Comparison of ENCODE assay signal across 18 cellular contexts in the genomic region with DNA sequence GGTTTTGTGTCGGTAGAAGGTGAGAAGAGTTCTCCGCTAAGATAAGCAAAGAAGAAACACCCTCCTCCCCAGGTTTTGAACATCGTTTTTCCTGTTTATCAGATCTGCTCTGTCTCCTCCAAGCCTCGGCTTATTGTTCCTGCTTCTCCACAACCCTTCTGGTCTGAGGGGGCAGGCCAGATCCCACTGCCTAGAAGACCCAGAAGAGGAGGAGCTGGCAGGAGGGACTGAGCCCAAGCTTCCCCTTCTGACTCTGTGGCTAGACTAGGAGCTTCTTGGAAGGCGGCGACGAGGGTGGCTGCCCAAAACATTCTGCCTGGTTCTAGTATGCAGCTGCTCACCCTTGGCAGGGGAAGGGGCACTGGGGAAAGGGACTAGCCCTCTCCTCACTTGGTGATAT. TPM values are rescaled to one million over a fixed set of nuclear protein-coding genes. Genes with fewer than 3 reads are reported as not detected.
DNase-seq lines count a peak whose midpoint lies in the region; ATAC-seq and TF ChIP-seq lines count a peak whose summit lies in the region.
"Had no signal": no experiment of that assay in that cellular context is flagged by ENCODE, and none has a peak within 500 bp of the region (broad histone marks: within the 10 kb centered on the region; RNA-seq: fewer than 3 reads in every experiment).

No MANE protein-coding gene starts in this region.

- CTCF ChIA-PET in T-cell (lab: Charles Lee), result interaction anchor here in 1 of 2 donors (0.9 kb wide), 1 partner anchor 14 kb away, joined by 4 read pairs; no protein-coding TSS in a partner anchor

- H3K9me3 ChIP-seq in hepatocyte (ENCODE audit: low read depth) (no peaks in the 10 kb centered on the region), smooth muscle cell (replicated peaks; ENCODE audit: low read depth) (no peaks in the 10 kb centered on the region), prostate gland (no peaks in the 10 kb centered on the region), neural progenitor cell (ENCODE audit: low read depth) (no peaks in the 10 kb centered on the region)
- H3K9me3 ChIP-seq: thyroid gland had no signal

- no peaks in the 10 kb centered on the region for H3K36me3 ChIP-seq in hepatocyte (replicated peaks; ENCODE audit: insufficient read depth, low read depth)
- H3K36me3 ChIP-seq in smooth muscle cell (ENCODE audit: low read depth), result no peaks in the 10 kb centered on the region
- no peaks in the 10 kb centered on the region for H3K36me3 ChIP-seq in prostate gland
- no peaks in the 10 kb centered on the region for H3K36me3 ChIP-seq in neural progenitor cell
- H3K36me3 ChIP-seq: right atrium auricular region, thyroid gland had no signal

- TF ChIP-seq POLR2A in prostate gland (IDR thresholded peaks at IDR 0.05), result no peak

- H3F3A ChIP-seq in smooth muscle cell (ENCODE audit: low read depth) (peaks cover 20% of the 10 kb centered on the region), neural progenitor cell (ENCODE audit: low read depth) (no peaks in the 10 kb centered on the region)

- no peak for DNase-seq in T-helper 2 cell treated with Interferon-gamma antibody and Interleukin-4, amounts not matched to agents 5 μg/mL and 100 μg/mL, for 36 hours (ENCODE audit: low spot score)
- DNase-seq in T-helper 2 cell (no peak), T-cell (no peak), hepatocyte (ENCODE audit: low spot score) (no peak), smooth muscle cell (lab: John Stamatoyannopoulos, UW; ENCODE audit: unreplicated experiment) (no peak), NAMALWA (ENCODE audit: low spot score) (no peak), prostate gland (ENCODE audit: low spot score) (no peak), neural progenitor cell (ENCODE audit: low spot score) (no peak)
- DNase-seq: 8988T; activated CD4-positive, alpha-beta memory T cell treated with anti-CD3 and anti-CD28 coated beads for 36 hours; hippocampal formation; NCI-H1436 treated with DMSO at 0.1 percent for 48 hours; NK-92 treated with Interleukin-12 subunit alpha and Interleukin-12 subunit beta, amount 100 ng/mL, for 24 hours; thyroid gland had no signal

- no peaks in the 10 kb centered on the region for H4K20me1 ChIP-seq in hepatocyte (ENCODE audit: insufficient read depth, poor library complexity, severe bottlenecking)
- peaks cover 91% of the 10 kb centered on the region for H4K20me1 ChIP-seq in smooth muscle cell (ENCODE audit: low read depth)
- peaks cover 95% of the 10 kb centered on the region for H4K20me1 ChIP-seq in neural progenitor cell (ENCODE audit: low read depth)

- H3K4me3 Mint-ChIP-seq in T-helper 2 cell treated with Interferon-gamma antibody and Interleukin-4, amounts not matched to agents 5 μg/mL and 100 μg/mL, for 36 hours, result peak overlapping the region; percentile 83
- H3K4me3 Mint-ChIP-seq in T-cell (peak overlapping the region; percentile 10 to 81 (median 74)), neural progenitor cell (no peak overlapping the region)

- H3K27ac Mint-ChIP-seq in T-helper 2 cell treated with Interferon-gamma antibody and Interleukin-4, amounts not matched to agents 5 μg/mL and 100 μg/mL, for 36 hours, result no peak overlapping the region
- no peak overlapping the region for H3K27ac Mint-ChIP-seq in T-cell
- H3K27ac Mint-ChIP-seq in neural progenitor cell, result no peak overlapping the region
- H3K27ac Mint-ChIP-seq: activated CD4-positive, alpha-beta memory T cell treated with anti-CD3 and anti-CD28 coated beads for 36 hours; endodermal cell had no signal

- H2AFZ ChIP-seq in hepatocyte (no peak overlapping the region), smooth muscle cell (ENCODE audit: low read depth) (no peak overlapping the region), neural progenitor cell (replicated peaks) (no peak overlapping the region)

- TF ChIP-seq CTCF in hepatocyte (IDR thresholded peaks at IDR 0.05; ENCODE audit: poor library complexity) (no peak), smooth muscle cell (IDR thresholded peaks at IDR 0.05; ENCODE audit: borderline replicate concordance, insufficient read depth, poor library complexity, severe bottlenecking) (no peak), prostate gland (IDR thresholded peaks at IDR 0.05) (no peak), neural progenitor cell (IDR thresholded peaks at IDR 0.05) (no peak)

- H3K9me2 ChIP-seq in hepatocyte (replicated peaks; ENCODE audit: insufficient read depth), result no peaks in the 10 kb centered on the region

- H3K36me3 Mint-ChIP-seq in T-helper 2 cell treated with Interferon-gamma antibody and Interleukin-4, amounts not matched to agents 5 μg/mL and 100 μg/mL, for 36 hours (ENCODE audit: low read depth), result peaks cover 2% of the 10 kb centered on the region
- H3K36me3 Mint-ChIP-seq in T-cell, result no peaks in the 10 kb centered on the region
- H3K36me3 Mint-ChIP-seq in neural progenitor cell, result peaks cover 1% of the 10 kb centered on the region
- H3K36me3 Mint-ChIP-seq: activated CD4-positive, alpha-beta memory T cell treated with anti-CD3 and anti-CD28 coated beads for 36 hours had no signal

- H3K4me3 ChIP-seq in hepatocyte (no peak overlapping the region), smooth muscle cell (peak overlapping the region; percentile 57), prostate gland (no peak overlapping the region), neural progenitor cell (no peak overlapping the region)

- peaks cover 40% of the 10 kb centered on the region for H3K4me1 Mint-ChIP-seq in T-helper 2 cell treated with Interferon-gamma antibody and Interleukin-4, amounts not matched to agents 5 μg/mL and 100 μg/mL, for 36 hours (ENCODE audit: low read depth)
- peaks cover 35 to 53% (median 38%) of the 10 kb centered on the region in 3 donors for H3K4me1 Mint-ChIP-seq in T-cell
- peaks cover 3% of the 10 kb centered on the region for H3K4me1 Mint-ChIP-seq in neural progenitor cell

- H3K9me3 Mint-ChIP-seq in T-helper 2 cell treated with Interferon-gamma antibody and Interleukin-4, amounts not matched to agents 5 μg/mL and 100 μg/mL, for 36 hours, result no peaks in the 10 kb centered on the region
- H3K9me3 Mint-ChIP-seq in T-cell, result no peaks in the 10 kb centered on the region
- peaks cover 10% of the 10 kb centered on the region for H3K9me3 Mint-ChIP-seq in neural progenitor cell
- H3K9me3 Mint-ChIP-seq: activated CD4-positive, alpha-beta memory T cell treated with anti-CD3 and anti-CD28 coated beads for 36 hours; endodermal cell had no signal

- H3K27me3 ChIP-seq in hepatocyte (peaks cover 96% of the 10 kb centered on the region), smooth muscle cell (ENCODE audit: low read depth) (peaks cover 7% of the 10 kb centered on the region), prostate gland (replicated peaks; ENCODE audit: insufficient read depth) (peaks cover 51% of the 10 kb centered on the region), neural progenitor cell (peaks cover 100% of the 10 kb centered on the region)

- peaks cover 93% of the 10 kb centered on the region for H3K27me3 Mint-ChIP-seq in T-helper 2 cell treated with Interferon-gamma antibody and Interleukin-4, amounts not matched to agents 5 μg/mL and 100 μg/mL, for 36 hours (ENCODE audit: low read depth)
- H3K27me3 Mint-ChIP-seq in T-cell (peaks cover 90 to 96% of the 10 kb centered on the region in 2 donors), neural progenitor cell (ENCODE audit: insufficient read depth, low read depth) (peaks cover 98% of the 10 kb centered on the region)

- POLR2A ChIA-PET in T-cell (lab: Charles Lee), result no interaction called here

- ATAC-seq in T-cell (replicated peaks in 1 of 4), result no peak

- H3K4me2 ChIP-seq in hepatocyte, result peak overlapping the region; percentile 92
- H3K4me2 ChIP-seq in smooth muscle cell, result peak overlapping the region; percentile 98
- H3K4me2 ChIP-seq in neural progenitor cell, result no peak overlapping the region

- H3K79me2 ChIP-seq in hepatocyte, result no peaks in the 10 kb centered on the region
- peaks cover 90% of the 10 kb centered on the region for H3K79me2 ChIP-seq in smooth muscle cell (ENCODE audit: low read depth)
- H3K79me2 ChIP-seq in neural progenitor cell (ENCODE audit: low read depth), result no peaks in the 10 kb centered on the region

- H3K4me1 ChIP-seq in hepatocyte (ENCODE audit: insufficient read depth) (peaks cover 10% of the 10 kb centered on the region), smooth muscle cell (ENCODE audit: low read depth) (peaks cover 9% of the 10 kb centered on the region), prostate gland (replicated peaks) (no peaks in the 10 kb centered on the region), neural progenitor cell (no peaks in the 10 kb centered on the region)

- 29% methylated on average over 7 of the region's 7 CpGs for WGBS in hepatocyte (ENCODE audit: low lambda C conversion rate, missing lambda C conversion rate)
- 14% methylated on average over 7 of the region's 7 CpGs for WGBS in smooth muscle cell (ENCODE audit: low lambda C conversion rate)
- 43% methylated on average over 7 of the region's 7 CpGs for WGBS in prostate gland

- intact Hi-C loops in prostate gland (cut with DNase I), result no loop called here

- peak overlapping the region; percentile 36 for H3K27ac ChIP-seq in hepatocyte
- H3K27ac ChIP-seq in smooth muscle cell (ENCODE audit: low read depth), result peak overlapping the region; percentile 79
- H3K27ac ChIP-seq in prostate gland, result no peak overlapping the region
- no peak overlapping the region for H3K27ac ChIP-seq in neural progenitor cell
- H3K27ac ChIP-seq: thyroid gland had no signal

- peak overlapping the region; percentile 69 for H3K9ac ChIP-seq in smooth muscle cell (ENCODE audit: low read depth)
- H3K9ac ChIP-seq in neural progenitor cell, result no peak overlapping the region

RNA-seq across cellular contexts. Expression of a gene that starts 5.1 kb away (rescaled TPM):
- total RNA-seq in T-cell (not detected), hepatocyte (0.27 and 0.36 TPM in 2 replicates), smooth muscle cell (0.49 and 0.94 TPM in 2 replicates), prostate gland (1 to 10 TPM in 1 of 2 donors, under 1 TPM in 1; 0.36 to 1.1 TPM), neural progenitor cell (ENCODE audit: low replicate concordance) (not detected in 2 replicates)
- polyA plus RNA-seq in hepatocyte (3.3 and 4.4 TPM in 2 replicates), smooth muscle cell (1.4 and 1.8 TPM in 2 replicates)
- total RNA-seq: activated CD4-positive, alpha-beta memory T cell treated with anti-CD3 and anti-CD28 coated beads for 36 hours; endodermal cell; GM12878; right atrium auricular region had no signal
- polyA plus RNA-seq: GM12878 had no signal

RNA-seq across cellular contexts. Expression of a gene that starts 6.1 kb away (rescaled TPM):
- under 1 TPM in 2 of 5 donors, not detected in 3; 0.16 to 0.33 TPM for total RNA-seq in T-cell
- 4.1 and 4.8 TPM in 2 replicates for total RNA-seq in hepatocyte
- polyA plus RNA-seq in hepatocyte, result 7.7 and 12.9 TPM in 2 replicates
- 6.3 and 7.2 TPM in 2 replicates for total RNA-seq in smooth muscle cell
- 9.3 and 10.3 TPM in 2 replicates for polyA plus RNA-seq in smooth muscle cell
- total RNA-seq in prostate gland, result under 1 TPM; 0.27 to 0.40 TPM
- not detected in 2 replicates for total RNA-seq in neural progenitor cell (ENCODE audit: low replicate concordance)
- total RNA-seq: endodermal cell had no signal

RNA-seq across cellular contexts. Expression of a gene that starts 8.7 kb away (rescaled TPM):
- 1 to 10 TPM; 3.5 to 7.7 (median 4.2) TPM for total RNA-seq in T-cell
- total RNA-seq in hepatocyte, result 1.8 and 5.9 TPM in 2 replicates
- polyA plus RNA-seq in hepatocyte, result 1.8 and 4.0 TPM in 2 replicates
- total RNA-seq in smooth muscle cell, result 5.1 and 9.1 TPM in 2 replicates
- 2.8 and 4.4 TPM in 2 replicates for polyA plus RNA-seq in smooth muscle cell
- total RNA-seq in prostate gland, result 10 to 100 TPM in 1 of 2 donors, 1 to 10 TPM in 1; 7.8 to 11.4 TPM
- total RNA-seq in neural progenitor cell (ENCODE audit: low replicate concordance), result not detected in 2 replicates
- total RNA-seq: endodermal cell had no signal

RNA-seq across cellular contexts. Expression of a gene that starts 12.1 kb away (rescaled TPM):
- total RNA-seq in T-cell (under 1 TPM in 3 of 5 donors, not detected in 2; 0.47 to 0.66 (median 0.60) TPM), hepatocyte (4.1 and 6.7 TPM in 2 replicates), smooth muscle cell (13.7 and 16.1 TPM in 2 replicates), prostate gland (1 to 10 TPM in 1 of 2 donors, under 1 TPM in 1; 0.73 to 3.4 TPM), neural progenitor cell (ENCODE audit: low replicate concordance) (not detected in 2 replicates)
- polyA plus RNA-seq in hepatocyte (13.7 and 15.9 TPM in 2 replicates), smooth muscle cell (29.7 and 33.4 TPM in 2 replicates)
- total RNA-seq: endodermal cell had no signal

RNA-seq across cellular contexts. Expression of a gene that starts 16.4 kb away (rescaled TPM):
- not detected for total RNA-seq in T-cell
- 0.57 and 1.6 TPM in 2 replicates for total RNA-seq in hepatocyte
- polyA plus RNA-seq in hepatocyte, result 0.31 and 1.3 TPM in 2 replicates
- 2.0 and 3.8 TPM in 2 replicates for total RNA-seq in smooth muscle cell
- 0.15 and 0.94 TPM in 2 replicates for polyA plus RNA-seq in smooth muscle cell
- total RNA-seq in prostate gland, result under 1 TPM; 0.09 to 0.97 TPM
- not detected in 2 replicates for total RNA-seq in neural progenitor cell (ENCODE audit: low replicate concordance)
- total RNA-seq: activated CD4-positive, alpha-beta memory T cell treated with anti-CD3 and anti-CD28 coated beads for 36 hours; endodermal cell; GM23248; right atrium auricular region had no signal
- polyA plus RNA-seq: GM12878, GM23248 had no signal

Comparison
In these comparisons a context has a peak if more than half of its experiments do, and no peak if none do; other contexts are left out.
1. H3K27ac ChIP-seq: peak in hepatocyte (single experiment) and smooth muscle cell (single experiment); none in prostate gland (0 of 2) and neural progenitor cell (single experiment).